ENCODE assay signal across 19 cellular contexts in the genomic region with DNA sequence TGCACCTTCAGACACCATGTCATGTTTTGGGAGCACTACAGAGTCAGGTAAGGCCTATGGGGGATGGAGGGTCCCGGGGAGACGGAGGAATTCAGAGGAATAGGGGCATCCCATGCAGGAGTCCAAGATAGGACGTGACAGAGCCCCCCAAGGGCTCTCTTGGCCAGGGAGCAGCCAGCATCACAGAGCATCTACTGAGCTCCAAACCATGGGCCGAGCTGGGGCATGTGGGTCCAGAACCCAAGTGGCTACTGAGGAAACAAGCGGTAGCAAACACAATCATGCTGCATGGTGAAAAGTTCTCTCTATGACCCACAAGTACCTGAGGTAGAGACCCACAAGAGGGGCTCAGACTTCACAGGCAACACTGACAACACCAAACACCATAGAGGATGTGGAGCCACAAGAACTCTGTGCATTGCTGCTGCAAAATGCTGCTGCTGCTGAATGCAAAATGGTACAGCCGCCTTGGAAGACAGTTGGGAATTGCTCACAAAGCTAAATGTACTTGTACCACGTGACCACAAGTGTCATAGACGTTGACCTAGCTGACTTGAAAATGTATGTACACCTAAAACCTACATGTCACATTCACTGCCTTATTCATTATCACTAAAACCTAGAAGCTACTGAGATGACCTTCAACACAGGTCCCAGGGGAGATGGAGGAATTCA. TPM values are rescaled to one million over a fixed set of nuclear protein-coding genes. Genes with fewer than 3 reads are reported as not detected.
DNase-seq lines count a peak whose midpoint lies in the region; ATAC-seq, FAIRE-seq and TF ChIP-seq lines count a peak whose summit lies in the region.
"Had no signal": no experiment of that assay in that cellular context is flagged by ENCODE, and none has a peak within 500 bp of the region (broad histone marks: within the 10 kb centered on the region; RNA-seq: fewer than 3 reads in every experiment).

No MANE protein-coding gene starts in this region.

- peaks cover 6% of the 10 kb centered on the region for H3K27me3 Mint-ChIP-seq in osteocyte (ENCODE audit: unreplicated experiment)

- H2BK15ac ChIP-seq in mesenchymal stem cell (ENCODE audit: low read depth, poor library complexity, severe bottlenecking) = no peak overlapping the region

- POLR2A ChIA-PET in HepG2 (lab: Yijun Ruan, JAX) = no interaction called here

- H3K9me3 Mint-ChIP-seq in osteocyte (ENCODE audit: unreplicated experiment) = peaks cover 9% of the 10 kb centered on the region
- H3K9me3 Mint-ChIP-seq: CD8-positive, alpha-beta memory T cell had no signal

- H3K79me1 ChIP-seq in mesenchymal stem cell (replicated peaks; ENCODE audit: low read length, poor library complexity, severe bottlenecking) = no peaks in the 10 kb centered on the region

- H3K4me3 Mint-ChIP-seq in osteocyte (ENCODE audit: unreplicated experiment) = no peak overlapping the region
- H3K4me3 Mint-ChIP-seq: CD8-positive, alpha-beta memory T cell; HFFc6 had no signal

- H2BK12ac ChIP-seq in mesenchymal stem cell (ENCODE audit: low read length in 2 of 2) = no peak overlapping the region

- no peak overlapping the region for H4K91ac ChIP-seq in mesenchymal stem cell (ENCODE audit: low read length)

- no peak overlapping the region for H3K4me2 ChIP-seq in HepG2 (ENCODE audit: low read depth, low read length)
- no peak overlapping the region for H3K4me2 ChIP-seq in mesenchymal stem cell (ENCODE audit: low read length, poor library complexity, severe bottlenecking)

- no peak overlapping the region for H3K23ac ChIP-seq in mesenchymal stem cell (ENCODE audit: low read length in 2 of 2)

- no peak overlapping the region for H3K4ac ChIP-seq in mesenchymal stem cell (ENCODE audit: low read depth in 1 of 2, low read length in 2 of 2)

- DNase-seq in HepG2 (ENCODE audit: low spot score) (no peak), right lobe of liver (no peak), ecto neural progenitor cell (ENCODE audit: low spot score) (peak; percentile 23), osteocyte (ENCODE audit: extremely low spot score, unreplicated experiment) (peak; percentile 68), NCI-H2227 treated with DMSO at 0.1 percent for 48 hours (lab: John Stamatoyannopoulos, UW) (no peak), mesenchymal stem cell (no peak)
- DNase-seq: Caco-2; CD8-positive, alpha-beta memory T cell; DND-41; GDM1; HCEC 1CT; HFFc6 had no signal

- no peaks in the 10 kb centered on the region for H3K36me3 Mint-ChIP-seq in osteocyte (ENCODE audit: unreplicated experiment)
- H3K36me3 Mint-ChIP-seq: CD14-positive monocyte; CD8-positive, alpha-beta memory T cell had no signal

- no peaks in the 10 kb centered on the region for H3K4me1 Mint-ChIP-seq in osteocyte (ENCODE audit: unreplicated experiment)

- H3K9me3 ChIP-seq in HepG2 (ENCODE audit: low read length) (no peaks in the 10 kb centered on the region), right lobe of liver (no peaks in the 10 kb centered on the region), mesenchymal stem cell (ENCODE audit: control insufficient read depth, low read length) (peaks cover 2% of the 10 kb centered on the region)

- H3K36me3 ChIP-seq in HepG2 (replicated peaks in 1 of 2; ENCODE audit: control insufficient read depth in 1 of 2, insufficient read depth in 2 of 2, low read length in 2 of 2) (no peaks in the 10 kb centered on the region), right lobe of liver (no peaks in the 10 kb centered on the region), mesenchymal stem cell (ENCODE audit: control insufficient read depth in 1 of 2, insufficient read depth in 2 of 2, low read depth in 1 of 2, low read length in 2 of 2) (no peaks in the 10 kb centered on the region)

- FAIRE-seq in HepG2 (lab: Jason Lieb, UNC) = no peak
- FAIRE-seq: GM12892 had no signal

- no peak overlapping the region for H3K4me3 ChIP-seq in HepG2 (replicated peaks in 1 of 3; ENCODE audit: insufficient read depth in 1 of 3, low read depth in 2 of 3, low read length in 3 of 3)
- H3K4me3 ChIP-seq in right lobe of liver = no peak overlapping the region
- no peak overlapping the region for H3K4me3 ChIP-seq in mesenchymal stem cell (ENCODE audit: insufficient read depth in 1 of 2, low read depth in 1 of 2, low read length in 2 of 2)

- ATAC-seq in HepG2 = no peak
- ATAC-seq in right lobe of liver = no peak
- ATAC-seq in GM19328 (IDR thresholded peaks at IDR 0.05; ENCODE audit: unreplicated experiment) = no peak

- intact Hi-C loops in HepG2 (cut with micrococcal nuclease; ENCODE audit: unreplicated experiment) = no loop called here
- intact Hi-C loops in right lobe of liver (cut with DNase I) = no loop called here

- TF ChIP-seq EP300 in HepG2 (IDR thresholded peaks at IDR 0.05; ENCODE audit: low read depth in 2 of 2, low read length in 2 of 2) = no peak
- no peak for TF ChIP-seq EP300 in HepG2 (CRISPR knock-in tag; IDR thresholded peaks at IDR 0.05; ENCODE audit: borderline replicate concordance)

- H2AFZ ChIP-seq in HepG2 (ENCODE audit: low read length) (no peak overlapping the region), mesenchymal stem cell (ENCODE audit: low read depth, low read length) (no peak overlapping the region)

- no peak overlapping the region for H3K27ac Mint-ChIP-seq in osteocyte (ENCODE audit: unreplicated experiment)
- H3K27ac Mint-ChIP-seq: CD8-positive, alpha-beta memory T cell; HFFc6 had no signal

- H3K27ac ChIP-seq in HepG2 (ENCODE audit: extremely low read length, insufficient read depth, low read length) (no peak overlapping the region), right lobe of liver (no peak overlapping the region), mesenchymal stem cell (ENCODE audit: low read length, poor library complexity, severe bottlenecking) (no peak overlapping the region)

- 11% methylated on average over 7 of the region's 8 CpGs for WGBS in HepG2 (ENCODE audit: low lambda C conversion rate)
- WGBS in right lobe of liver (ENCODE audit: insufficient coverage, low coverage, low lambda C conversion rate, missing lambda C conversion rate) = 52% methylated on average over 5 of the region's 8 CpGs
- 34% methylated on average over 8 of the region's 8 CpGs for WGBS in mesenchymal stem cell

- CTCF ChIA-PET in HepG2 (lab: Yijun Ruan, JAX; ENCODE audit: low intra/inter-chr PET ratio, low total read pairs) = no interaction called here

- H4K8ac ChIP-seq in mesenchymal stem cell (ENCODE audit: low read length) = no peak overlapping the region

- no peaks in the 10 kb centered on the region for H3K79me2 ChIP-seq in HepG2 (ENCODE audit: insufficient read depth, low read length)

- no TSS peak for BruUV-seq in HepG2 (replicated peaks; lab: Mats Ljungman, UMichigan)

- no peak for TF ChIP-seq RAD21 in HepG2 (CRISPR knock-in tag; IDR thresholded peaks at IDR 0.05)

- H2BK120ac ChIP-seq in mesenchymal stem cell (ENCODE audit: low read depth, low read length) = no peak overlapping the region

- TF ChIP-seq CTCF in HepG2 (CRISPR knock-in tag; IDR thresholded peaks at IDR 0.05) (no peak), right lobe of liver (IDR thresholded peaks at IDR 0.05) (no peak), osteocyte (IDR thresholded peaks at IDR 0.05) (no peak)

- H2BK5ac ChIP-seq in mesenchymal stem cell (ENCODE audit: low read depth, low read length, poor library complexity, severe bottlenecking) = no peak overlapping the region

- in situ Hi-C loops in HepG2 (cut with HindIII; ENCODE audit: extremely low pct_ligation_motif_present, low pct_unique_long_range_greater_than_20kb) = no loop called here

- H3K9ac ChIP-seq in HepG2 (ENCODE audit: insufficient read depth, low read depth, low read length) (no peak overlapping the region), mesenchymal stem cell (ENCODE audit: low read length) (no peak overlapping the region)

- H2AK5ac ChIP-seq in mesenchymal stem cell (ENCODE audit: low read length, severe bottlenecking) = no peak overlapping the region

- no peaks in the 10 kb centered on the region for H4K20me1 ChIP-seq in HepG2 (ENCODE audit: insufficient read depth, low read length)

- no peak overlapping the region for H3K14ac ChIP-seq in mesenchymal stem cell (ENCODE audit: low read length in 2 of 2)

- H3K18ac ChIP-seq in mesenchymal stem cell (ENCODE audit: low read depth in 1 of 2, low read length in 2 of 2) = no peak overlapping the region

- TF ChIP-seq POLR2A in HepG2 (IDR thresholded peaks at IDR 0.05; ENCODE audit: insufficient read depth in 1 of 2, low read depth in 2 of 2, low read length in 2 of 2) (no peak), right lobe of liver (IDR thresholded peaks at IDR 0.05) (no peak)

- H3K4me1 ChIP-seq in HepG2 (ENCODE audit: insufficient read depth, low read length) (no peaks in the 10 kb centered on the region), right lobe of liver (no peaks in the 10 kb centered on the region), mesenchymal stem cell (ENCODE audit: control insufficient read depth, insufficient read depth, low read depth, low read length) (no peaks in the 10 kb centered on the region)
- H3K4me1 ChIP-seq: Caco-2 had no signal

- H3K27me3 ChIP-seq in HepG2 (ENCODE audit: control insufficient read depth in 1 of 2, insufficient read depth in 2 of 2, low read length in 2 of 2) (no peaks in the 10 kb centered on the region), right lobe of liver (no peaks in the 10 kb centered on the region), mesenchymal stem cell (ENCODE audit: control insufficient read depth in 1 of 2, insufficient read depth in 1 of 2, low read length in 2 of 2) (peaks cover 0 to 10% of the 10 kb centered on the region in 2 experiments)

RNA-seq across cellular contexts. Expression of gene MAS1L, which starts 33.4 kb away (rescaled TPM):
- total RNA-seq in HepG2 (2016; rRNA removed; fragmentation: Illumina TruSeq; extraction: Trizol) (not detected in 2 replicates), right lobe of liver (not detected), osteocyte (not detected in 2 replicates)
- not detected in 2 replicates for total RNA-seq in HepG2 (2016; cell fraction: cytosol; rRNA removed; fragmentation: Illumina TruSeq; extraction: Trizol; ENCODE audit: low read depth)
- not detected in 2 replicates for total RNA-seq in HepG2 (2016; cell fraction: insoluble cytoplasmic fraction; rRNA removed; fragmentation: Illumina TruSeq; extraction: Trizol)
- not detected in 2 replicates for total RNA-seq in HepG2 (2016; cell fraction: membrane; rRNA removed; fragmentation: Illumina TruSeq; extraction: Trizol)
- total RNA-seq in HepG2 (2016; cell fraction: nucleus; rRNA removed; fragmentation: Illumina TruSeq; extraction: Trizol) = not detected in 2 replicates
- not detected in 2 replicates for polyA plus RNA-seq in HepG2 (2011; rRNA removed)
- polyA plus RNA-seq in HepG2 (2011; cell fraction: cytosol; rRNA removed) = not detected in 2 replicates
- not detected in 2 replicates for polyA plus RNA-seq in HepG2 (2011; cell fraction: nucleus; rRNA removed)
- not detected in 2 replicates for polyA plus RNA-seq in HepG2 (2012)
- not detected in 2 replicates for polyA plus RNA-seq in HepG2 (2016; cell fraction: cytosol; fragmentation: Illumina TruSeq; extraction: Trizol; ENCODE audit: low read depth)
- polyA plus RNA-seq in HepG2 (2016; cell fraction: insoluble cytoplasmic fraction; fragmentation: Illumina TruSeq; extraction: Trizol; ENCODE audit: low read depth) = not detected in 2 replicates
- not detected in 2 replicates for polyA plus RNA-seq in HepG2 (2016; cell fraction: membrane; fragmentation: Illumina TruSeq; extraction: Trizol; ENCODE audit: low read depth)
- not detected in 2 replicates for polyA plus RNA-seq in HepG2 (2016; cell fraction: nucleus; fragmentation: Illumina TruSeq; extraction: Trizol; ENCODE audit: insufficient read depth, low read depth)
- not detected in 2 replicates for polyA minus RNA-seq in HepG2 (2011; rRNA and poly(A)+ RNA removed; ENCODE audit: low replicate concordance)
- polyA minus RNA-seq in HepG2 (2011; cell fraction: cytosol; rRNA and poly(A)+ RNA removed) = not detected in 2 replicates
- not detected in 2 replicates for polyA minus RNA-seq in HepG2 (2011; cell fraction: nucleus; rRNA and poly(A)+ RNA removed)
- not detected for polyA plus RNA-seq in mesenchymal stem cell (2013, experiment 1 of 2)
- polyA plus RNA-seq in mesenchymal stem cell (2013, experiment 2 of 2) = not detected
- total RNA-seq: A673; Caco-2; CD8-positive, alpha-beta memory T cell; H4; HFFc6; HT1080 had no signal
- polyA plus RNA-seq: BJ; CD14-positive monocyte; CD8-positive, alpha-beta memory T cell had no signal

RNA-seq across cellular contexts. Expression of gene UBD, which starts 38.4 kb away (rescaled TPM):
- 172 and 244 TPM in 2 replicates for total RNA-seq in HepG2 (2016; rRNA removed; fragmentation: Illumina TruSeq; extraction: Trizol)
- 61.1 and 70.9 TPM in 2 replicates for total RNA-seq in HepG2 (2016; cell fraction: cytosol; rRNA removed; fragmentation: Illumina TruSeq; extraction: Trizol; ENCODE audit: low read depth)
- total RNA-seq in HepG2 (2016; cell fraction: insoluble cytoplasmic fraction; rRNA removed; fragmentation: Illumina TruSeq; extraction: Trizol) = 180 and 253 TPM in 2 replicates
- 77.5 and 84.0 TPM in 2 replicates for total RNA-seq in HepG2 (2016; cell fraction: membrane; rRNA removed; fragmentation: Illumina TruSeq; extraction: Trizol)
- 58.7 and 62.9 TPM in 2 replicates for total RNA-seq in HepG2 (2016; cell fraction: nucleus; rRNA removed; fragmentation: Illumina TruSeq; extraction: Trizol)
- polyA plus RNA-seq in HepG2 (2011; rRNA removed) = 13.9 and 26.9 TPM in 2 replicates
- 8.2 and 29.2 TPM in 2 replicates for polyA plus RNA-seq in HepG2 (2011; cell fraction: cytosol; rRNA removed)
- 3.6 and 8.6 TPM in 2 replicates for polyA plus RNA-seq in HepG2 (2011; cell fraction: nucleus; rRNA removed)
- polyA plus RNA-seq in HepG2 (2012) = 14.7 and 15.0 TPM in 2 replicates
- 50.4 and 50.5 TPM in 2 replicates for polyA plus RNA-seq in HepG2 (2016; cell fraction: cytosol; fragmentation: Illumina TruSeq; extraction: Trizol; ENCODE audit: low read depth)
- polyA plus RNA-seq in HepG2 (2016; cell fraction: insoluble cytoplasmic fraction; fragmentation: Illumina TruSeq; extraction: Trizol; ENCODE audit: low read depth) = 225 and 254 TPM in 2 replicates
- polyA plus RNA-seq in HepG2 (2016; cell fraction: membrane; fragmentation: Illumina TruSeq; extraction: Trizol; ENCODE audit: low read depth) = 55.5 and 59.5 TPM in 2 replicates
- 88.5 and 91.0 TPM in 2 replicates for polyA plus RNA-seq in HepG2 (2016; cell fraction: nucleus; fragmentation: Illumina TruSeq; extraction: Trizol; ENCODE audit: insufficient read depth, low read depth)
- 2.8 TPM in 1 of 2 replicates, not detected in the other for polyA minus RNA-seq in HepG2 (2011; rRNA and poly(A)+ RNA removed; ENCODE audit: low replicate concordance)
- 1.6 and 12.1 TPM in 2 replicates for polyA minus RNA-seq in HepG2 (2011; cell fraction: cytosol; rRNA and poly(A)+ RNA removed)
- polyA minus RNA-seq in HepG2 (2011; cell fraction: nucleus; rRNA and poly(A)+ RNA removed) = 4.6 and 10.8 TPM in 2 replicates
- total RNA-seq in right lobe of liver = 100 to 1,000 TPM in 1 of 6 experiments, 10 to 100 TPM in 3, 1 to 10 TPM in 2; 2.2 to 189 (median 37.1) TPM
- not detected in 2 replicates for total RNA-seq in osteocyte
- polyA plus RNA-seq in mesenchymal stem cell (2013, experiment 1 of 2) = not detected
- not detected for polyA plus RNA-seq in mesenchymal stem cell (2013, experiment 2 of 2)
- total RNA-seq: A673, HFFc6, HT1080 had no signal
- polyA plus RNA-seq: BJ; CD14-positive monocyte; CD8-positive, alpha-beta memory T cell had no signal

Comparison
In these comparisons a context has a peak if more than half of its experiments do, and no peak if none do; other contexts are left out.
1. DNase-seq: peak in ecto neural progenitor cell (single experiment) and osteocyte (single experiment); none in HepG2 (single experiment), right lobe of liver (0 of 3), NCI-H2227 treated with DMSO at 0.1 percent for 48 hours (single experiment) and mesenchymal stem cell (single experiment).